In the genomic region with DNA sequence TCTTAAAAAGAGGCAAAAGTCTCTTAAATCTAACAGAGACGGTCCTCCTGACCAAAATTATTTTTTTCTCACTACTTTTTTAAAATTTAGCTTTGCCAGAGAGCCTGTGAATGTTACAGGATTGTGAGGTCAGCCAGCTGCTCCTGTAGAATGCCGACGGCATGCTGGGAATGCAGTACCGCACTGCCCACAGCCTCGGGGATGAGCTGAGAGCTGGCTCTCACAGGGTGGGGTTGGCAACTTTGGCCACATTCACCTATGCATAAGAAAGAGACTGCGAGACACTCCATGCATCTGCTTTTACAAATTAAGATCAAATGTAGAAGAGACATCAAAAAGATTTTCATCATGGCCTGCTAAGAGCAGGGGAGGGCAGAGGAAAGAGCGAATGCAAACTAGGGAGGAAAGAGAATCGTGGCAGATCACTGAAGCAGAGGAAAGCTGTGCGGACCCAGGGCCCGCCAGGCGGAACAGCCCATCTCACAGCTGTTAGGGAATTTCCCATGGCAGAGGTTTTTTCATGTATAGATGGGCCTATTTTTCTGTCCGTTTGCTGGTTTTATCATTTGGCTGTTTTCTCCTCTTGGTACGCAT, we compare ENCODE assay signal across 11 cellular contexts. TPM values are rescaled to one million over a fixed set of nuclear protein-coding genes. Genes with fewer than 3 reads are reported as not detected.
DNase-seq lines count a peak whose midpoint lies in the region; ATAC-seq and TF ChIP-seq lines count a peak whose summit lies in the region.
"Had no signal": no experiment of that assay in that cellular context is flagged by ENCODE, and none has a peak within 500 bp of the region (broad histone marks: within the 10 kb centered on the region; RNA-seq: fewer than 3 reads in every experiment).

No MANE protein-coding gene starts in this region.

- no peaks in the 10 kb centered on the region for H3K27me3 ChIP-seq in H9 (ENCODE audit: insufficient read depth, low read length)
- H3K27me3 ChIP-seq in OCI-LY3 (ENCODE audit: low read depth, low read length) = peaks cover 14% of the 10 kb centered on the region
- peaks cover 0 to 7% (median 0%) of the 10 kb centered on the region in 3 experiments for H3K27me3 ChIP-seq in neuronal stem cell (ENCODE audit: control insufficient read depth in 3 of 3, insufficient read depth in 3 of 3, low read depth in 1 of 3, low read length in 3 of 3)
- H3K27me3 ChIP-seq in uterus = no peaks in the 10 kb centered on the region
- H3K27me3 ChIP-seq: neutrophil had no signal

- H2BK15ac ChIP-seq in H9 (ENCODE audit: low read depth, low read length) (no peak overlapping the region), neuronal stem cell (ENCODE audit: low read length) (no peak overlapping the region)

- peak overlapping the region in 2 of 3 experiments; percentile 19 to 59; a peak in 3 of 7 replicates for H3K27ac Mint-ChIP-seq in H9

- H2AFZ ChIP-seq in H9 (ENCODE audit: low read length) = no peak overlapping the region
- no peak overlapping the region; the same call in 1 of the 2 replicates for H2AFZ ChIP-seq in OCI-LY3 (ENCODE audit: low read depth, low read length)
- peak overlapping the region; percentile 25 for H2AFZ ChIP-seq in neuronal stem cell (ENCODE audit: low read length)

- H4K20me1 ChIP-seq in H9 (ENCODE audit: control insufficient read depth, insufficient read depth, insufficient read length) (no peaks in the 10 kb centered on the region), OCI-LY3 (ENCODE audit: insufficient read depth, low read length) (no peaks in the 10 kb centered on the region)

- H3K23ac ChIP-seq in H9 (ENCODE audit: insufficient read length, low read depth, low read length) (no peak overlapping the region), neuronal stem cell (ENCODE audit: low read depth, low read length, poor library complexity) (no peak overlapping the region)

- no peaks in the 10 kb centered on the region for H3K79me1 ChIP-seq in H9 (ENCODE audit: insufficient read depth, low read depth, low read length, poor library complexity, severe bottlenecking)
- H3K79me1 ChIP-seq in neuronal stem cell (ENCODE audit: low read depth, low read length) = no peaks in the 10 kb centered on the region

- H3K4me2 ChIP-seq in H9 (ENCODE audit: insufficient read depth, insufficient read length, low read length) (peak overlapping the region; percentile 31), OCI-LY3 (ENCODE audit: low read length) (peak overlapping the region; percentile 63), neuronal stem cell (ENCODE audit: insufficient read depth, low read length, poor library complexity, severe bottlenecking) (no peak overlapping the region)

- no peak overlapping the region for H3K27ac ChIP-seq in H9 (ENCODE audit: insufficient read length, low read depth, low read length)
- peak overlapping the region; percentile 83 for H3K27ac ChIP-seq in OCI-LY3 (ENCODE audit: low read length)
- H3K27ac ChIP-seq in neuronal stem cell (replicated peaks; ENCODE audit: low read length) = no peak overlapping the region
- H3K27ac ChIP-seq in uterus = no peak overlapping the region
- H3K27ac ChIP-seq: neutrophil had no signal

- peaks cover 15% of the 10 kb centered on the region for H3K27me3 Mint-ChIP-seq in H9 (ENCODE audit: low read depth)

- no peak overlapping the region for H3K56ac ChIP-seq in H9 (ENCODE audit: insufficient read length, low read depth, low read length)

- no peaks in the 10 kb centered on the region for H3K23me2 ChIP-seq in H9 (ENCODE audit: insufficient read length, low read depth, low read length, poor library complexity, severe bottlenecking)

- H3K9me3 ChIP-seq in H9 (ENCODE audit: control insufficient read depth, low read depth, low read length) (no peaks in the 10 kb centered on the region), OCI-LY3 (ENCODE audit: insufficient read depth, low read length) (no peaks in the 10 kb centered on the region), neuronal stem cell (replicated peaks in 1 of 2; ENCODE audit: control insufficient read depth in 2 of 2, insufficient read depth in 1 of 2, low read depth in 1 of 2, low read length in 2 of 2) (no peaks in the 10 kb centered on the region), uterus (no peaks in the 10 kb centered on the region)
- H3K9me3 ChIP-seq: neutrophil had no signal

- peak; percentile 52 for ATAC-seq in GM18873 (IDR thresholded peaks at IDR 0.05; ENCODE audit: low FRiP score, unreplicated experiment)
- ATAC-seq in GM18861 (IDR thresholded peaks at IDR 0.05; ENCODE audit: unreplicated experiment) = no peak

- TF ChIP-seq CTCF in H9 (conservative IDR thresholded peaks at IDR 0.05) (no peak), OCI-LY3 (IDR thresholded peaks at IDR 0.05; ENCODE audit: low read depth, low read length) (no peak), uterus (IDR thresholded peaks at IDR 0.05) (no peak)

- H3T11ph ChIP-seq in H9 (ENCODE audit: low read length) = no peak overlapping the region

- H3K4ac ChIP-seq in H9 (ENCODE audit: low read depth, low read length) (no peak overlapping the region), neuronal stem cell (ENCODE audit: low read length) (no peak overlapping the region)

- peaks cover 6% of the 10 kb centered on the region; the same call in 1 of the 2 replicates for H3K4me1 ChIP-seq in H9 (ENCODE audit: insufficient read depth, low read length)
- peaks cover 61% of the 10 kb centered on the region for H3K4me1 ChIP-seq in OCI-LY3 (ENCODE audit: low read length)
- peaks cover 17 to 27% of the 10 kb centered on the region in 2 donors for H3K4me1 ChIP-seq in neuronal stem cell (ENCODE audit: control insufficient read depth in 2 of 2, insufficient read depth in 1 of 2, low read depth in 1 of 2, low read length in 2 of 2)
- no peaks in the 10 kb centered on the region for H3K4me1 ChIP-seq in uterus

- H3K18ac ChIP-seq in H9 (ENCODE audit: insufficient read length, low read depth, low read length) (no peak overlapping the region), neuronal stem cell (ENCODE audit: low read length) (no peak overlapping the region)

- no peaks in the 10 kb centered on the region for H3K9me3 Mint-ChIP-seq in H9

- H4K8ac ChIP-seq in H9 (replicated peaks; ENCODE audit: insufficient read length, low read depth, low read length) (no peak overlapping the region), neuronal stem cell (ENCODE audit: low read depth, low read length) (no peak overlapping the region)

- H2BK12ac ChIP-seq in H9 (ENCODE audit: insufficient read length, low read depth, low read length) (no peak overlapping the region), neuronal stem cell (ENCODE audit: low read length) (no peak overlapping the region)

- H2BK5ac ChIP-seq in H9 (ENCODE audit: insufficient read length, low read length) = no peak overlapping the region
- no peak overlapping the region for H2BK5ac ChIP-seq in neuronal stem cell (ENCODE audit: low read length)

- H2BK120ac ChIP-seq in H9 (ENCODE audit: low read depth, low read length, poor library complexity, severe bottlenecking) (no peak overlapping the region), neuronal stem cell (ENCODE audit: low read depth, low read length) (no peak overlapping the region)

- no peak overlapping the region for H2AK5ac ChIP-seq in H9 (ENCODE audit: insufficient read length, low read length)
- H2AK5ac ChIP-seq in neuronal stem cell (ENCODE audit: low read depth, low read length) = no peak overlapping the region

- H3K36me3 ChIP-seq in OCI-LY3 (replicated peaks; ENCODE audit: low read depth, low read length) (no peaks in the 10 kb centered on the region), neuronal stem cell (replicated peaks in 1 of 2; ENCODE audit: control insufficient read depth in 2 of 2, insufficient read depth in 2 of 2, low read length in 2 of 2) (no peaks in the 10 kb centered on the region), uterus (no peaks in the 10 kb centered on the region)
- H3K36me3 ChIP-seq: neutrophil had no signal

- no peak overlapping the region for H4K5ac ChIP-seq in H9 (ENCODE audit: insufficient read length, low read depth, low read length)

- H3K4me3 ChIP-seq in OCI-LY3 (ENCODE audit: low read length) (peak overlapping the region; percentile 38; the same call in 1 of the 2 replicates), neuronal stem cell (ENCODE audit: low read length in 2 of 2) (no peak overlapping the region), uterus (no peak overlapping the region)

- no CpG with 5 or more reads among the region's 13 CpGs for WGBS in H9 (ENCODE audit: extremely low coverage, insufficient read length, low lambda C conversion rate)
- no CpG with 5 or more reads among the region's 13 CpGs for WGBS in neuronal stem cell (ENCODE audit: extremely low coverage in 2 of 2, insufficient read length in 2 of 2, insufficient replicate concordance in 1 of 2), 2 donors

- intact Hi-C loops in uterus (cut with DNase I; ENCODE audit: low total_unique reads) = no loop called here

- H3K9ac ChIP-seq in H9 (ENCODE audit: extremely low read depth, insufficient read length, low read length) = no peak overlapping the region
- peak overlapping the region; percentile 24; the same call in 1 of the 2 replicates for H3K9ac ChIP-seq in OCI-LY3 (ENCODE audit: low read length)
- H3K9ac ChIP-seq in neuronal stem cell (ENCODE audit: low read depth, low read length, poor library complexity) = no peak overlapping the region

- H3K14ac ChIP-seq in H9 (ENCODE audit: insufficient read depth, low read length) (no peak overlapping the region), neuronal stem cell (ENCODE audit: low read length) (no peak overlapping the region)

- H3K79me2 ChIP-seq in H9 (ENCODE audit: insufficient read depth, low read length) (no peaks in the 10 kb centered on the region), OCI-LY3 (ENCODE audit: low read length) (no peaks in the 10 kb centered on the region)

- DNase-seq in H9 = peak; percentile 76
- DNase-seq in neuronal stem cell (ENCODE audit: low spot score) = no peak
- DNase-seq in HCEC 1CT = no peak
- DNase-seq in uterus = no peak
- no peak for DNase-seq in NCI-H226
- DNase-seq: NCI-H69 had no signal

- H3K36me3 Mint-ChIP-seq in H9 (ENCODE audit: insufficient read depth in 1 of 3, low read depth in 3 of 3) = peaks cover 0 to 6% (median 6%) of the 10 kb centered on the region in 3 experiments; a peak in 6 of 7 replicates

- H3K4me3 Mint-ChIP-seq in H9 = peak overlapping the region in 1 of 2 experiments; percentile 8; a peak in 2 of 5 replicates

- no peak overlapping the region for H4K91ac ChIP-seq in H9 (ENCODE audit: insufficient read length, low read depth, low read length)
- H4K91ac ChIP-seq in neuronal stem cell (ENCODE audit: low read depth, low read length, poor library complexity) = no peak overlapping the region

- TF ChIP-seq POLR2A in uterus (IDR thresholded peaks at IDR 0.05) = no peak

- no peak overlapping the region for H2BK20ac ChIP-seq in H9 (ENCODE audit: low read depth, low read length, poor library complexity, severe bottlenecking)

- peaks cover 36 to 39% of the 10 kb centered on the region in 2 experiments for H3K4me1 Mint-ChIP-seq in H9

RNA-seq across cellular contexts. Expression of a gene that starts 49.7 kb away (rescaled TPM):
- not detected in 2 replicates for total RNA-seq in H9 (2021)
- polyA plus RNA-seq in neuronal stem cell (2013, experiment 1 of 2) = not detected
- polyA plus RNA-seq in neuronal stem cell (2013, experiment 2 of 2) = not detected
- not detected for total RNA-seq in uterus
- total RNA-seq: bronchial epithelial cell had no signal
